ENCODE assay signal across 1 cellular context in genomic region chr7:50303082-50303893, GRCh38.
TF ChIP-seq lines count a peak whose summit lies in the region.

No MANE protein-coding gene starts in this region.

TF ChIP-seq in SK-N-SH, 30 proteins besides CTCF, POLR2A, EP300 and RAD21 (continued from another document):
- TF ChIP-seq EZH2phosphoT487 (IDR thresholded peaks at IDR 0.05; ENCODE audit: borderline replicate concordance, low read depth) (no peak), TEAD4 (IDR thresholded peaks at IDR 0.05; ENCODE audit: borderline replicate concordance, insufficient read depth) (no peak), SMC3 (IDR thresholded peaks at IDR 0.05; ENCODE audit: low read depth, low read length) (no peak), ELF1 (IDR thresholded peaks at IDR 0.05) (no peak), USF1 (IDR thresholded peaks at IDR 0.05; ENCODE audit: borderline replicate concordance, low read depth) (no peak), IRF3 (IDR thresholded peaks at IDR 0.05; ENCODE audit: low read depth, low read length) (no peak)
